Comparison of ENCODE assay signal across 8 cellular contexts in the genomic region with DNA sequence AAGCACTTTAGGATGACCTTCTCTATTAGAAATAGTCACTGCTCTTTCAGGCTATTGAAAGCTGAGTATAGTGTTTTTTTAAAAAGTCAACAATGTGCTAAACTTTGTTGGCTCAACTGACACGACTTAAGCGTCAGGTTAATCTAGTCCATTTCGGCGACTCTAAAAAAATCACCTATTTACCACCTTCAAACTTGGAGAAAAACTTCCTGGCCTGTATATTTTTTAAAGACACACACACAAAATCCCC.
DNase-seq lines count a peak whose midpoint lies in the region; ATAC-seq and TF ChIP-seq lines count a peak whose summit lies in the region.

No MANE protein-coding gene starts in this region.

- peak overlapping the region; percentile 80 for H3K4me3 Mint-ChIP-seq in GM23338

- H3K36me3 ChIP-seq in GM23338 (ENCODE audit: insufficient read depth) (no peaks in the 10 kb centered on the region), SK-N-MC (ENCODE audit: insufficient read depth, low read length) (no peaks in the 10 kb centered on the region), sigmoid colon (no peaks in the 10 kb centered on the region)

- intact Hi-C loops in sigmoid colon (cut with DNase I) = loop anchor here (2.0 to 5.0 kb wide), 4 partner anchors 42 to 179 kb away; no protein-coding TSS in a partner anchor
- intact Hi-C loops in lower leg skin (cut with DNase I; ENCODE audit: low total_unique reads) = loop anchor here (10.0 kb wide), 1 partner anchor 519 kb away; the partner anchor contains the start of gene FOXP1

- H3K27ac Mint-ChIP-seq in GM23338 = no peak overlapping the region

- H3K27ac ChIP-seq in GM23338 (ENCODE audit: low read depth) = peak overlapping the region; percentile 82; the same call in 1 of the 2 replicates
- H3K27ac ChIP-seq in SK-N-MC = no peak overlapping the region
- peak overlapping the region; percentile 92 to 99 (median 98) for H3K27ac ChIP-seq in sigmoid colon

- H3K4me1 ChIP-seq in GM23338 (ENCODE audit: insufficient read depth) (peaks cover 60% of the 10 kb centered on the region), sigmoid colon (peaks cover 0 to 67% (median 61%) of the 10 kb centered on the region in 4 donors)

- peak overlapping the region; percentile 66 for H3K4me3 ChIP-seq in GM23338
- H3K4me3 ChIP-seq in SK-N-MC = peak overlapping the region; percentile 79
- peak overlapping the region; percentile 67 for H3K4me3 ChIP-seq in fibroblast of villous mesenchyme (ENCODE audit: low read depth, low read length)
- peak overlapping the region; percentile 71 to 81 (median 72) for H3K4me3 ChIP-seq in sigmoid colon
- H3K4me3 ChIP-seq in lower leg skin (ENCODE audit: low read depth, poor library complexity, severe bottlenecking) = no peak overlapping the region

- ATAC-seq in GM23338 = no peak

- H3K36me3 Mint-ChIP-seq in GM23338 (ENCODE audit: low read depth) = no peaks in the 10 kb centered on the region

- no peak overlapping the region for H3K9ac ChIP-seq in SK-N-MC (ENCODE audit: insufficient read length)

- no peaks in the 10 kb centered on the region for H3K9me2 ChIP-seq in GM23338 (ENCODE audit: insufficient read depth)

- TF ChIP-seq POLR2A in sigmoid colon (IDR thresholded peaks at IDR 0.05) (no peak), lower leg skin (IDR thresholded peaks at IDR 0.05) (no peak)

- peak overlapping the region; percentile 87 for H3K4me2 ChIP-seq in GM23338

- H3K4me1 Mint-ChIP-seq in GM23338 = peaks cover 65% of the 10 kb centered on the region

- H2AFZ ChIP-seq in GM23338 = no peak overlapping the region

- peaks cover 19% of the 10 kb centered on the region; the same call in 1 of the 2 replicates for H3K27me3 ChIP-seq in GM23338 (ENCODE audit: insufficient read depth)
- H3K27me3 ChIP-seq in sigmoid colon = no peaks in the 10 kb centered on the region

- no peak for TF ChIP-seq CTCF in GM23338 (conservative IDR thresholded peaks at IDR 0.05; ENCODE audit: low read depth in 2 of 2)
- TF ChIP-seq CTCF in fibroblast of villous mesenchyme (IDR thresholded peaks at IDR 0.05; ENCODE audit: insufficient read depth, low read depth, low read length) = no peak
- no peak for TF ChIP-seq CTCF in sigmoid colon (IDR thresholded peaks at IDR 0.05)
- TF ChIP-seq CTCF in lower leg skin (IDR thresholded peaks at IDR 0.05) = no peak

- no peaks in the 10 kb centered on the region for H3K9me3 Mint-ChIP-seq in GM23338

- no peaks in the 10 kb centered on the region for H4K20me1 ChIP-seq in GM23338 (replicated peaks; ENCODE audit: insufficient read depth)

- WGBS in sigmoid colon, 2 donors = 4 to 11% methylated on average over 4 of the region's 4 CpGs
- WGBS in lower leg skin, 2 donors = 18 to 30% methylated on average over 4 of the region's 4 CpGs

- H3K9me3 ChIP-seq in SK-N-MC (ENCODE audit: low read depth, low read length) (no peaks in the 10 kb centered on the region), sigmoid colon (no peaks in the 10 kb centered on the region)

- TF ChIP-seq EP300 in sigmoid colon (IDR thresholded peaks at IDR 0.05) = no peak

- H3K79me2 ChIP-seq in GM23338 (replicated peaks; ENCODE audit: insufficient read depth) = peaks cover 31% of the 10 kb centered on the region

- DNase-seq in GM23338 (ENCODE audit: low spot score) = no peak
- no peak for DNase-seq in SK-N-MC (ENCODE audit: low read depth, low spot score)
- no peak for DNase-seq in fibroblast of villous mesenchyme (ENCODE audit: low read depth)
- DNase-seq in sigmoid colon = no peak
- DNase-seq in central memory CD4-positive, alpha-beta T cell = no peak
- DNase-seq in SHP77 (lab: John Stamatoyannopoulos, UW) = no peak
- no peak for DNase-seq in lower leg skin (ENCODE audit: low spot score in 2 of 2)
- DNase-seq in D341Med (ENCODE audit: low spot score) = no peak

- H3K27me3 Mint-ChIP-seq in GM23338 (ENCODE audit: insufficient read depth, low read depth, poor library complexity) = peaks cover 13% of the 10 kb centered on the region

- no peaks in the 10 kb centered on the region for H3F3A ChIP-seq in GM23338 (replicated peaks; ENCODE audit: low read depth)

TF ChIP-seq in GM23338, 12 proteins besides CTCF, POLR2A, EP300 and RAD21 (continues in another document):
- TF ChIP-seq JUNB (IDR thresholded peaks at IDR 0.05; ENCODE audit: unreplicated experiment) (no peak), REST (IDR thresholded peaks at IDR 0.05; ENCODE audit: unreplicated experiment) (no peak), NANOG (IDR thresholded peaks at IDR 0.05; ENCODE audit: borderline replicate concordance) (no peak), POLR2AphosphoS5 (IDR thresholded peaks at IDR 0.05; ENCODE audit: low read depth) (no peak), EZH2 (IDR thresholded peaks at IDR 0.05; ENCODE audit: low read depth, unreplicated experiment) (no peak), STAT1 (IDR thresholded peaks at IDR 0.05; ENCODE audit: unreplicated experiment) (no peak), CREB1 (CRISPR knock-in tag; IDR thresholded peaks at IDR 0.05; ENCODE audit: low read depth) (no peak), ZNF114 (CRISPR knock-in tag; IDR thresholded peaks at IDR 0.05) (no peak), EZH2phosphoT487 (IDR thresholded peaks at IDR 0.05; ENCODE audit: unreplicated experiment) (no peak)
- TF ChIP-seq, protein P1, sequence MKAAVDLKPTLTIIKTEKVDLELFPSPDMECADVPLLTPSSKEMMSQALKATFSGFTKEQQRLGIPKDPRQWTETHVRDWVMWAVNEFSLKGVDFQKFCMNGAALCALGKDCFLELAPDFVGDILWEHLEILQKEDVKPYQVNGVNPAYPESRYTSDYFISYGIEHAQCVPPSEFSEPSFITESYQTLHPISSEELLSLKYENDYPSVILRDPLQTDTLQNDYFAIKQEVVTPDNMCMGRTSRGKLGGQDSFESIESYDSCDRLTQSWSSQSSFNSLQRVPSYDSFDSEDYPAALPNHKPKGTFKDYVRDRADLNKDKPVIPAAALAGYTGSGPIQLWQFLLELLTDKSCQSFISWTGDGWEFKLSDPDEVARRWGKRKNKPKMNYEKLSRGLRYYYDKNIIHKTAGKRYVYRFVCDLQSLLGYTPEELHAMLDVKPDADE (IDR thresholded peaks at IDR 0.05) = no peak
